ENCODE assay signal across 17 cellular contexts in the genomic region with DNA sequence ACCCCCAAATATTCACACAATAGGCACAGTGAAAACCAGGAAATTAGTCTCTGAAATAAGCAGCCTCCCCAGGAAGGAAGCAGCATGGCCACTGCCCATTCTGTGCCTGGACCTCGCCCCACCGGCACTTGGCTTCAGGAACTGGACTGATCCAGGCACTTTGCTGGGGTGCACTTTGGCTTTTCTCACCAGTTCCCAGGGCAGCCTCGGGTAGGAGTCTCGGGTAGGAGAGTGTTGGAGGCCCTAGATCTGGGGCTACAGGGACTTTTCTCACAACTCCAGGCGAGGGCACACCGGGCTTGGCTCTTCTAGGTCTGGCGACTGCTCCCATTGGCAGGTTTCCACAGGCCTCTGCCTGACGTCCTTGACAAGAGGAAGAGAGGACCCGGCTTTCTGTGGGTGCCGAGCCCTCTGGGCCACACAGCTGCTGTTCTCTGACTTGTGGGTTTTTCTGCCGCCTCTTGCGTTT. TPM values are rescaled to one million over a fixed set of nuclear protein-coding genes. Genes with fewer than 3 reads are reported as not detected.
DNase-seq lines count a peak whose midpoint lies in the region; ATAC-seq, FAIRE-seq and TF ChIP-seq lines count a peak whose summit lies in the region.
"Had no signal": no experiment of that assay in that cellular context is flagged by ENCODE, and none has a peak within 500 bp of the region (broad histone marks: within the 10 kb centered on the region; RNA-seq: fewer than 3 reads in every experiment).

No MANE protein-coding gene starts in this region.

- H3K4me3 ChIP-seq in ascending aorta (peak overlapping the region in 1 of 2 donors; percentile 3), skin epidermis (no peak overlapping the region)
- H3K4me3 ChIP-seq: smooth muscle cell had no signal

- H3K27ac ChIP-seq in ascending aorta (peak overlapping the region; percentile 37 to 72), skin epidermis (peak overlapping the region in 15 of 21 experiments; percentile 4 to 75 (median 41))

- no peaks in the 10 kb centered on the region for H3K9me3 ChIP-seq in ascending aorta

- intact Hi-C loops in ascending aorta (cut with DNase I): loop anchor here (5.0 kb wide), 1 partner anchor 34 kb away; no protein-coding TSS in a partner anchor

- no peak for FAIRE-seq in H54 (lab: Jason Lieb, UNC)
- FAIRE-seq: keratinocyte had no signal

- no peaks in the 10 kb centered on the region for H3K27me3 ChIP-seq in ascending aorta

- no peak for TF ChIP-seq CTCF in ascending aorta (IDR thresholded peaks at IDR 0.05)

- H3K36me3 ChIP-seq in ascending aorta: peaks cover 0 to 3% of the 10 kb centered on the region in 2 donors

- peak; percentile 55 for ATAC-seq in left lobe of liver

- peaks cover 10 to 52% of the 10 kb centered on the region in 2 donors for H3K4me1 ChIP-seq in ascending aorta

- DNase-seq in G401 (ENCODE audit: low spot score): peak; percentile 69
- no peak for DNase-seq in ascending aorta (ENCODE audit: low spot score in 2 of 2)
- no peak for DNase-seq in left lobe of liver (ENCODE audit: low spot score)
- DNase-seq in NCI-H345 treated with DMSO at 0.1 percent for 48 hours (lab: John Stamatoyannopoulos, UW; ENCODE audit: unreplicated experiment): no peak
- DNase-seq in cerebellar cortex (ENCODE audit: low spot score): no peak
- DNase-seq in SIG-M5 (lab: John Stamatoyannopoulos, UW): no peak
- no peak for DNase-seq in H54 (ENCODE audit: insufficient read length, low spot score)
- DNase-seq: activated CD4-positive, alpha-beta T cell treated with anti-CD3 and anti-CD28 coated beads for 4 hours; DMS53; effector memory CD4-positive, alpha-beta T cell; NCI-H1417; NCI-H510A; T-helper 1 cell; trophoblast cell had no signal

- no peak for TF ChIP-seq POLR2A in H54 (IDR thresholded peaks at IDR 0.05; ENCODE audit: low read depth, low read length)

- in situ Hi-C loops in G401 (cut with HindIII; ENCODE audit: low sequenced_read_pairs): no loop called here

RNA-seq across cellular contexts. Expression of gene ADARB1, which starts 18.7 kb away (rescaled TPM):
- 67.7 and 68.1 TPM in 2 replicates for total RNA-seq in G401 (2014; rRNA removed; shearing (Covaris generic))
- total RNA-seq in ascending aorta: 82.9 TPM
- total RNA-seq in left lobe of liver: 9.8 TPM
